ENCODE assay signal across 1 cellular context in the genomic region with DNA sequence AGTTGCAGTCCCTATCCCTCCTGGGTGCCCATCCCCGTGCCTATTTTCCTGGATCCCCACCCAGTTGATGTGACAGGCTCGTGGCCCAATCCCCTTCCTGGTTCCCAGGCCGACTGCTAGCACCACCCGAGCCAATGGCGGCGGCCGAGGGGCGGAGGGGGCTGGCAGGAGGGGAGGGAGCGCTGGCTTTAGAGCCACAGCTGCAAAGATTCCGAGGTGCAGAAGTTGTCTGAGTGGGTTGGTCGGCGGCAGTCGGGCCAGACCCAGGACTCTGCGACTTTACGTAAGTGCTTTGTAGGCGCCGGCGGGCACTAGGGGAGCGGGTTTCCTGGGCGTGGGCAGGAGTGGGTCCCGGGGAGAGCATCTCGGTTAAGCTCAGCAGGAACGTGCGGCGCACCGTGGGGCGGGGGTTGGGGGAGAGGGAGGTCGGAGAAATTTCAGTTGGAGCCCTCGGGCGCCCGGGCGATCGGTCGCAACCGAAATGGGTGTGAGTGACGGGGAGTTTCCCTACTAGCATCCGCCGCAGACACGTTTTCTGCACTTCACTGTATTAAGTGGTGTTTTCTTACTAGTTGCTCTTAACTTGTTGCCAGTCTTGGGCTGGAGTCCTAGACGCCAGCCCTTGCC.
A peak's percentile ranks its signal among the peaks of the same experiment; 100 is the strongest.
TF ChIP-seq lines count a peak whose summit lies in the region.

PLS3 (plus strand) TSS at position 197 of the 627 bp plus-strand sequence. CDS start 49,077 bp downstream, outside the sequence.

TF ChIP-seq in endothelial cell of umbilical vein, 7 proteins besides CTCF, POLR2A, EP300 and RAD21:
- no peak for TF ChIP-seq MYC (IDR thresholded peaks at IDR 0.05; ENCODE audit: low read depth, low read length)
- peak; percentile 58 for TF ChIP-seq POLR2AphosphoS5 (IDR thresholded peaks at IDR 0.05; ENCODE audit: insufficient read depth, low read depth, low read length)
TF ChIP-seq in endothelial cell of umbilical vein: peak in this region for 1.
